30 cellular contexts compared by ENCODE assay signal in genomic region chr16:305916-306315, GRCh38. TPM values are rescaled to one million over a fixed set of nuclear protein-coding genes. Genes with fewer than 3 reads are reported as not detected.
DNase-seq lines count a peak whose midpoint lies in the region; TF ChIP-seq lines count a peak whose summit lies in the region.
"Had no signal": no experiment of that assay in that cellular context is flagged by ENCODE, and none has a peak within 500 bp of the region (broad histone marks: within the 10 kb centered on the region; RNA-seq: fewer than 3 reads in every experiment).

No MANE protein-coding gene starts in this region.

- DNase-seq in COLO668 (lab: John Stamatoyannopoulos, UW; ENCODE audit: unreplicated experiment) (peak; percentile 19), NCI-H2171 treated with DMSO at 0.1 percent for 48 hours (lab: John Stamatoyannopoulos, UW) (peak; percentile 92), endodermal cell (no peak), neural crest cell (ENCODE audit: low read depth, low spot score) (no peak), SW480 (ENCODE audit: low spot score) (no peak), COLO829 (ENCODE audit: low spot score) (no peak)
- no peak for DNase-seq in activated T-cell treated with anti-CD3 and anti-CD28 coated beads, Interleukin-2, amount 50 U/mL, for 24 hours
- no peak for DNase-seq in activated T-helper 1 cell treated with anti-CD3 and anti-CD28 coated beads, Interleukin-12 subunit alpha, Interleukin-12 subunit beta, Interleukin-2, Interleukin-4 antibody, amounts not matched to agents 30 ng/mL and 10 ng/mL and 1 ng/mL, durations not matched to agents 14 hours and 24 hours and 36 hours (ENCODE audit: low spot score)
- DNase-seq: activated CD8-positive, alpha-beta memory T cell treated with anti-CD3 and anti-CD28 coated beads, Interleukin-2, amount 50 U/mL, for 48 hours; activated effector memory CD4-positive, alpha-beta T cell treated with anti-CD3 and anti-CD28 coated beads, Interleukin-2, amount 50 U/mL, for 16 hours; Calu3; EL; erythroblast; IMR-90; kidney; lower lobe of right lung; NCI-H1436; NCI-H69; RPMI8226; stimulated activated CD4-positive, alpha-beta T cell treated with anti-CD3 and anti-CD28 coated beads, Interleukin-12 subunit alpha, Interleukin-12 subunit beta, amount 100 ng/mL, for 4 hours; stomach; T-helper 9 cell had no signal

- TF ChIP-seq CTCF in endodermal cell (conservative IDR thresholded peaks at IDR 0.05) (no peak), neural crest cell (conservative IDR thresholded peaks at IDR 0.05) (no peak)

- intact Hi-C loops in activated T-helper 1 cell treated with anti-CD3 and anti-CD28 coated beads, Interleukin-12 subunit alpha, Interleukin-12 subunit beta, Interleukin-2, Interleukin-4 antibody, amounts not matched to agents 30 ng/mL and 10 ng/mL and 1 ng/mL, durations not matched to agents 14 hours and 24 hours and 36 hours (cut with micrococcal nuclease) = no loop called here

- H3K4me3 Mint-ChIP-seq in endodermal cell (no peak overlapping the region), neural crest cell (no peak overlapping the region)
- no peak overlapping the region for H3K4me3 Mint-ChIP-seq in activated T-cell treated with anti-CD3 and anti-CD28 coated beads, Interleukin-2, amount 50 U/mL, for 24 hours
- H3K4me3 Mint-ChIP-seq in activated T-helper 1 cell treated with anti-CD3 and anti-CD28 coated beads, Interleukin-12 subunit alpha, Interleukin-12 subunit beta, Interleukin-2, Interleukin-4 antibody, amounts not matched to agents 30 ng/mL and 10 ng/mL and 1 ng/mL, durations not matched to agents 14 hours and 24 hours and 36 hours = no peak overlapping the region
- H3K4me3 Mint-ChIP-seq: type B pancreatic cell had no signal

- H3K4me1 Mint-ChIP-seq in endodermal cell = no peaks in the 10 kb centered on the region
- no peaks in the 10 kb centered on the region for H3K4me1 Mint-ChIP-seq in neural crest cell
- H3K4me1 Mint-ChIP-seq in activated T-cell treated with anti-CD3 and anti-CD28 coated beads, Interleukin-2, amount 50 U/mL, for 24 hours (ENCODE audit: low read depth) = peaks cover 12% of the 10 kb centered on the region
- peaks cover 6% of the 10 kb centered on the region for H3K4me1 Mint-ChIP-seq in activated T-helper 1 cell treated with anti-CD3 and anti-CD28 coated beads, Interleukin-12 subunit alpha, Interleukin-12 subunit beta, Interleukin-2, Interleukin-4 antibody, amounts not matched to agents 30 ng/mL and 10 ng/mL and 1 ng/mL, durations not matched to agents 14 hours and 24 hours and 36 hours (ENCODE audit: low read depth)

- no peaks in the 10 kb centered on the region for H3K27me3 ChIP-seq in endodermal cell (ENCODE audit: control insufficient read depth, insufficient read depth, low read length, poor library complexity, severe bottlenecking)
- H3K27me3 ChIP-seq: cardiac muscle cell, right atrium auricular region, stomach had no signal

- peak overlapping the region; percentile 10 for H3K27ac Mint-ChIP-seq in endodermal cell
- H3K27ac Mint-ChIP-seq in neural crest cell (ENCODE audit: unreplicated experiment) = peak overlapping the region; percentile 88
- no peak overlapping the region for H3K27ac Mint-ChIP-seq in activated T-cell treated with anti-CD3 and anti-CD28 coated beads, Interleukin-2, amount 50 U/mL, for 24 hours
- no peak overlapping the region for H3K27ac Mint-ChIP-seq in activated T-helper 1 cell treated with anti-CD3 and anti-CD28 coated beads, Interleukin-12 subunit alpha, Interleukin-12 subunit beta, Interleukin-2, Interleukin-4 antibody, amounts not matched to agents 30 ng/mL and 10 ng/mL and 1 ng/mL, durations not matched to agents 14 hours and 24 hours and 36 hours
- H3K27ac Mint-ChIP-seq: type B pancreatic cell had no signal

- no peak overlapping the region for H3K4me3 ChIP-seq in endodermal cell (ENCODE audit: low read length)
- H3K4me3 ChIP-seq: cardiac muscle cell, lower lobe of right lung, right atrium auricular region, stomach had no signal

- H3K9me3 Mint-ChIP-seq in endodermal cell (no peaks in the 10 kb centered on the region), neural crest cell (no peaks in the 10 kb centered on the region)
- H3K9me3 Mint-ChIP-seq in activated T-cell treated with anti-CD3 and anti-CD28 coated beads, Interleukin-2, amount 50 U/mL, for 24 hours = no peaks in the 10 kb centered on the region
- no peaks in the 10 kb centered on the region for H3K9me3 Mint-ChIP-seq in activated T-helper 1 cell treated with anti-CD3 and anti-CD28 coated beads, Interleukin-12 subunit alpha, Interleukin-12 subunit beta, Interleukin-2, Interleukin-4 antibody, amounts not matched to agents 30 ng/mL and 10 ng/mL and 1 ng/mL, durations not matched to agents 14 hours and 24 hours and 36 hours
- H3K9me3 Mint-ChIP-seq: type B pancreatic cell had no signal

- no peaks in the 10 kb centered on the region for H3K4me1 ChIP-seq in endodermal cell (ENCODE audit: control insufficient read depth, insufficient read depth, low read length)
- H3K4me1 ChIP-seq: lower lobe of right lung, right atrium auricular region, stomach had no signal

- no peaks in the 10 kb centered on the region for H3K9me3 ChIP-seq in endodermal cell (ENCODE audit: control insufficient read depth, low read length)
- H3K9me3 ChIP-seq: lower lobe of right lung, right atrium auricular region, stomach had no signal

- H3K27ac ChIP-seq in endodermal cell (ENCODE audit: low read depth, low read length) = no peak overlapping the region
- H3K27ac ChIP-seq: cardiac muscle cell, lower lobe of right lung, right atrium auricular region, stomach had no signal

- 95 to 98% methylated on average over 9 to 11 of the region's 11 CpGs for WGBS in endodermal cell (ENCODE audit: insufficient coverage in 1 of 2, insufficient read length in 1 of 2), 2 experiments

- peaks cover 40% of the 10 kb centered on the region for H3K36me3 Mint-ChIP-seq in endodermal cell (ENCODE audit: low read depth)
- H3K36me3 Mint-ChIP-seq in neural crest cell (ENCODE audit: low read depth) = peaks cover 5% of the 10 kb centered on the region
- H3K36me3 Mint-ChIP-seq in activated T-cell treated with anti-CD3 and anti-CD28 coated beads, Interleukin-2, amount 50 U/mL, for 24 hours (ENCODE audit: low read depth) = peaks cover 75% of the 10 kb centered on the region
- peaks cover 6% of the 10 kb centered on the region for H3K36me3 Mint-ChIP-seq in activated T-helper 1 cell treated with anti-CD3 and anti-CD28 coated beads, Interleukin-12 subunit alpha, Interleukin-12 subunit beta, Interleukin-2, Interleukin-4 antibody, amounts not matched to agents 30 ng/mL and 10 ng/mL and 1 ng/mL, durations not matched to agents 14 hours and 24 hours and 36 hours (ENCODE audit: low read depth)
- H3K36me3 Mint-ChIP-seq: type B pancreatic cell had no signal

- peaks cover 38% of the 10 kb centered on the region for H3K36me3 ChIP-seq in endodermal cell (ENCODE audit: control insufficient read depth, insufficient read depth, low read length)
- H3K36me3 ChIP-seq: cardiac muscle cell had no signal

- H3K27me3 Mint-ChIP-seq in endodermal cell (ENCODE audit: insufficient read depth) (no peaks in the 10 kb centered on the region), neural crest cell (ENCODE audit: low read depth) (no peaks in the 10 kb centered on the region)
- no peaks in the 10 kb centered on the region for H3K27me3 Mint-ChIP-seq in activated T-cell treated with anti-CD3 and anti-CD28 coated beads, Interleukin-2, amount 50 U/mL, for 24 hours
- H3K27me3 Mint-ChIP-seq in activated T-helper 1 cell treated with anti-CD3 and anti-CD28 coated beads, Interleukin-12 subunit alpha, Interleukin-12 subunit beta, Interleukin-2, Interleukin-4 antibody, amounts not matched to agents 30 ng/mL and 10 ng/mL and 1 ng/mL, durations not matched to agents 14 hours and 24 hours and 36 hours (ENCODE audit: insufficient read depth) = no peaks in the 10 kb centered on the region
- H3K27me3 Mint-ChIP-seq: type B pancreatic cell had no signal

- no peak overlapping the region for H3K9ac ChIP-seq in endodermal cell (ENCODE audit: extremely low read depth, low read length, poor library complexity, severe bottlenecking)

RNA-seq across cellular contexts. Expression of gene PDIA2, which starts 23.0 kb away (rescaled TPM):
- total RNA-seq in endodermal cell (1 to 10 TPM; 2.9 to 9.9 TPM), neural crest cell (1.4 and 2.1 TPM in 2 replicates)
- polyA plus RNA-seq in endodermal cell (2013, experiment 1 of 2) = 3.8 TPM
- 2.4 TPM for polyA plus RNA-seq in endodermal cell (2013, experiment 2 of 2)
- total RNA-seq in activated T-helper 1 cell treated with anti-CD3 and anti-CD28 coated beads, Interleukin-12 subunit alpha, Interleukin-12 subunit beta, Interleukin-2, Interleukin-4 antibody, amounts not matched to agents 30 ng/mL and 10 ng/mL and 1 ng/mL, durations not matched to agents 14 hours and 24 hours and 36 hours = not detected in 2 replicates
- total RNA-seq: A673, Calu3, H4, IMR-90, kidney, lower lobe of right lung, MCF 10A had no signal
- polyA plus RNA-seq: BJ had no signal

RNA-seq across cellular contexts. Expression of gene ARHGDIG, which starts 25.5 kb away (rescaled TPM):
- total RNA-seq in endodermal cell (10 to 100 TPM in 1 of 2 donors, 1 to 10 TPM in 1; 6.8 to 19.2 TPM), neural crest cell (2.0 and 3.0 TPM in 2 replicates)
- polyA plus RNA-seq in endodermal cell (2013, experiment 1 of 2) = 4.6 TPM
- 3.8 TPM for polyA plus RNA-seq in endodermal cell (2013, experiment 2 of 2)
- not detected in 2 replicates for total RNA-seq in activated T-helper 1 cell treated with anti-CD3 and anti-CD28 coated beads, Interleukin-12 subunit alpha, Interleukin-12 subunit beta, Interleukin-2, Interleukin-4 antibody, amounts not matched to agents 30 ng/mL and 10 ng/mL and 1 ng/mL, durations not matched to agents 14 hours and 24 hours and 36 hours
- total RNA-seq: Calu3, dermis microvascular lymphatic vessel endothelial cell, H4, lower lobe of right lung, MCF 10A had no signal

RNA-seq across cellular contexts. Expression of gene RGS11, which starts 30.2 kb away (rescaled TPM):
- total RNA-seq in endodermal cell (1 to 10 TPM; 2.0 to 7.8 TPM), neural crest cell (1.9 and 2.8 TPM in 2 replicates)
- 3.0 TPM for polyA plus RNA-seq in endodermal cell (2013, experiment 1 of 2)
- polyA plus RNA-seq in endodermal cell (2013, experiment 2 of 2) = 1.5 TPM
- total RNA-seq in activated T-helper 1 cell treated with anti-CD3 and anti-CD28 coated beads, Interleukin-12 subunit alpha, Interleukin-12 subunit beta, Interleukin-2, Interleukin-4 antibody, amounts not matched to agents 30 ng/mL and 10 ng/mL and 1 ng/mL, durations not matched to agents 14 hours and 24 hours and 36 hours = 0.18 and 0.29 TPM in 2 replicates
- total RNA-seq: A673, H4 had no signal

RNA-seq across cellular contexts. Expression of gene AXIN1, which starts 46.6 kb away (rescaled TPM):
- total RNA-seq in endodermal cell (10 to 100 TPM; 36.5 to 37.3 TPM), neural crest cell (36.4 and 38.2 TPM in 2 replicates)
- 23.7 TPM for polyA plus RNA-seq in endodermal cell (2013, experiment 1 of 2)
- polyA plus RNA-seq in endodermal cell (2013, experiment 2 of 2) = 22.3 TPM
- total RNA-seq in activated T-helper 1 cell treated with anti-CD3 and anti-CD28 coated beads, Interleukin-12 subunit alpha, Interleukin-12 subunit beta, Interleukin-2, Interleukin-4 antibody, amounts not matched to agents 30 ng/mL and 10 ng/mL and 1 ng/mL, durations not matched to agents 14 hours and 24 hours and 36 hours = 28.1 and 30.3 TPM in 2 replicates

Comparison
In these comparisons a context has a peak if more than half of its experiments do, and no peak if none do; other contexts are left out.
1. DNase-seq: peak in COLO668 (single experiment) and NCI-H2171 treated with DMSO at 0.1 percent for 48 hours (single experiment); none in endodermal cell (single experiment), neural crest cell (single experiment), activated T-cell treated with anti-CD3 and anti-CD28 coated beads, Interleukin-2, amount 50 U/mL, for 24 hours (single experiment), SW480 (single experiment), activated T-helper 1 cell treated with anti-CD3 and anti-CD28 coated beads, Interleukin-12 subunit alpha, Interleukin-12 subunit beta, Interleukin-2, Interleukin-4 antibody, amounts not matched to agents 30 ng/mL and 10 ng/mL and 1 ng/mL, durations not matched to agents 14 hours and 24 hours and 36 hours (single experiment) and COLO829 (single experiment).
2. H3K27ac Mint-ChIP-seq: peak in endodermal cell (single experiment) and neural crest cell (single experiment); none in activated T-cell treated with anti-CD3 and anti-CD28 coated beads, Interleukin-2, amount 50 U/mL, for 24 hours (single experiment) and activated T-helper 1 cell treated with anti-CD3 and anti-CD28 coated beads, Interleukin-12 subunit alpha, Interleukin-12 subunit beta, Interleukin-2, Interleukin-4 antibody, amounts not matched to agents 30 ng/mL and 10 ng/mL and 1 ng/mL, durations not matched to agents 14 hours and 24 hours and 36 hours (single experiment).